Comparison of ENCODE assay signal across 13 cellular contexts in the genomic region with DNA sequence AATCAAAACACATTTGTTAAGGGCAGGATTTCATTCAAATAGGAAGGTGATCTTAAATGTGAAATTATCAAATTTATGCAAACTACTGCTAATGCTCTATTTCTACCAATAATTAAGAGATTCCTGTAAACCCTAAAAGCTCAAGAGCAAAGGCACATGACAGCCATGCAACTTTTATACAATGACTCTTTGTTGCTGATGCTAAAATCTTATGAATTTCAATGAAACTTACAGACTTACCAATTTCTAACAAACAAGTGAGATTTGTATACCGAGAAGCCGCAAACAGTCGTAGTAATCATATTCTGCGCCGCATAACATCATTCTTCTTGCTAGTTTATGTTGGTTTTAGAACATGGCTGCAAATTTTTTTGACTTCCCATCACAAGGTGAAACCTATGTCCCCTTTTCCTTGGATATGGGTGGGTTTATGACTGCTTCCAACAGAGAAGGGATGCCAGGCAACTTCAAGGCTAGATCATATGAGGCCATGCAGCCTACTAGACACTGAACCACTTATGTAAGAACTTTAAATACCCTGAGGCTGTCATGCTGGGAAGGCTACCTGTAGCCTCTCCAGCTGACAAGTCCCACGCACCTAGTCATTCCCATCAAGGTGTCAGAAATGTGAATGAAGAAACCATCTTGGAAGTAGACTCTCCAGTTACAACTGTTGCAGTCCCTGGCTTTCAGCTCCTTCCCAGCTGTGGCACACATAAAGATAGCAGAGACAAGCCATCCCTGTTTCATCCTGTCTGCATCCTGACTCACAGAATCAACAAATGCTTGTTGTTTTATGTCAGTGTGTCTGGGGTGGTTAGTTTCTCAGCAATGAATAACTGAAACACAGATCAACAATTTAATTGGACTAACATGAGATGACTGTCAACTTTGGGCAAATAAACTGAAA. TPM values are rescaled to one million over a fixed set of nuclear protein-coding genes. Genes with fewer than 3 reads are reported as not detected.
DNase-seq lines count a peak whose midpoint lies in the region; ATAC-seq, FAIRE-seq and TF ChIP-seq lines count a peak whose summit lies in the region.
"Had no signal": no experiment of that assay in that cellular context is flagged by ENCODE, and none has a peak within 500 bp of the region (broad histone marks: within the 10 kb centered on the region; RNA-seq: fewer than 3 reads in every experiment).

No MANE protein-coding gene starts in this region.

- no peak overlapping the region for H3K9ac ChIP-seq in astrocyte (ENCODE audit: low read length)

- CTCF ChIA-PET in A549 (lab: Yijun Ruan, JAX), result no interaction called here
- CTCF ChIA-PET in HEK293 (lab: Yijun Ruan, JAX), result no interaction called here
- CTCF ChIA-PET in activated CD4-positive, alpha-beta T cell treated with anti-CD3 and anti-CD28 coated beads, Interleukin-2, amount 10 ng/mL, durations not matched to agents 7 days and 5 days (lab: Charles Lee), result interaction anchor here (1.7 kb wide), 1 partner anchor 23 kb away, joined by 4 read pairs; no protein-coding TSS in a partner anchor
- CTCF ChIA-PET in PC-9 (lab: Charles Lee), result interaction anchor here (0.6 kb wide), 1 partner anchor 813 kb away, joined by 3 read pairs; no protein-coding TSS in a partner anchor

- no peak overlapping the region for H3K4me3 Mint-ChIP-seq in astrocyte (ENCODE audit: unreplicated experiment)
- no peak overlapping the region for H3K4me3 Mint-ChIP-seq in activated CD4-positive, alpha-beta T cell treated with anti-CD3 and anti-CD28 coated beads, Interleukin-2, amount 10 ng/mL, durations not matched to agents 7 days and 5 days
- H3K4me3 Mint-ChIP-seq: activated T-cell treated with anti-CD3 and anti-CD28 coated beads, Interleukin-2, amount 50 U/mL, for 72 hours had no signal

- FAIRE-seq in A549 (lab: Jason Lieb, UNC), result no peak
- no peak for FAIRE-seq in astrocyte (lab: Jason Lieb, UNC)
- FAIRE-seq: endometrium had no signal

- H3K27me3 ChIP-seq in astrocyte (ENCODE audit: insufficient read depth, low read length) (no peaks in the 10 kb centered on the region), PC-9 (ENCODE audit: insufficient read depth, low read depth) (no peaks in the 10 kb centered on the region)
- H3K27me3 ChIP-seq: vagina had no signal

- peak; percentile 39 to 64; a peak in 3 of 6 replicates for ATAC-seq in A549
- ATAC-seq: activated T-cell treated with anti-CD3 and anti-CD28 coated beads, Interleukin-2, amount 50 U/mL, for 72 hours had no signal

- H3K36me3 ChIP-seq in HEK293 (ENCODE audit: control insufficient read depth in 2 of 2, insufficient read depth in 1 of 2, low read length in 2 of 2) (no peaks in the 10 kb centered on the region), astrocyte (ENCODE audit: insufficient read depth, low read length) (no peaks in the 10 kb centered on the region), PC-9 (ENCODE audit: low read depth) (peaks cover 12% of the 10 kb centered on the region; the same call in 1 of the 2 replicates)
- H3K36me3 ChIP-seq: vagina had no signal

- WGBS in A549 (ENCODE audit: missing lambda C conversion rate), result 92% methylated on average over 6 of the region's 6 CpGs

- peaks cover 8% of the 10 kb centered on the region for H3K4me1 Mint-ChIP-seq in astrocyte (ENCODE audit: low read depth, unreplicated experiment)
- peaks cover 9% of the 10 kb centered on the region for H3K4me1 Mint-ChIP-seq in activated CD4-positive, alpha-beta T cell treated with anti-CD3 and anti-CD28 coated beads, Interleukin-2, amount 10 ng/mL, durations not matched to agents 7 days and 5 days

- no peak for TF ChIP-seq POLR2A in A549 (IDR thresholded peaks at IDR 0.05; ENCODE audit: low read length)

- BruUV-seq in PC-9 (replicated peaks; lab: Mats Ljungman, UMichigan), result no TSS peak

- DNase-seq in A549 (ENCODE audit: low read depth in 1 of 2, low spot score in 1 of 2) (peak; percentile 2 to 19), astrocyte (ENCODE audit: low read depth) (peak; percentile 9), inferior parietal cortex (ENCODE audit: extremely low spot score) (peak; percentile 17), T1000 (lab: John Stamatoyannopoulos, UW) (no peak), PC-9 (no peak)
- DNase-seq in activated CD8-positive, alpha-beta memory T cell treated with anti-CD3 and anti-CD28 coated beads for 24 hours, result no peak
- DNase-seq in activated CD4-positive, alpha-beta T cell treated with anti-CD3 and anti-CD28 coated beads, Interleukin-2, amount 10 ng/mL, durations not matched to agents 7 days and 5 days, result no peak
- DNase-seq: activated T-cell treated with anti-CD3 and anti-CD28 coated beads, Interleukin-2, amount 50 U/mL, for 72 hours; NCI-H1436 treated with DMSO at 0.1 percent for 48 hours; NCI-H748 treated with DMSO at 0.1 percent for 48 hours had no signal

- H3F3A ChIP-seq in PC-9 (ENCODE audit: insufficient read depth, low read depth), result peaks cover 12% of the 10 kb centered on the region; the same call in 1 of the 2 replicates

- H3K27ac ChIP-seq in A549 (no peak overlapping the region), HEK293 (ENCODE audit: extremely low read depth, low read depth, low read length) (no peak overlapping the region), astrocyte (ENCODE audit: low read depth, low read length) (no peak overlapping the region), PC-9 (no peak overlapping the region)
- H3K27ac ChIP-seq: vagina had no signal

- intact Hi-C loops in PC-9 (cut with micrococcal nuclease; ENCODE audit: unreplicated experiment), result no loop called here

- no peaks in the 10 kb centered on the region for H3K9me2 ChIP-seq in PC-9 (ENCODE audit: insufficient read depth)

- H3K9me3 ChIP-seq in A549 (no peaks in the 10 kb centered on the region), HEK293 (ENCODE audit: control insufficient read depth, insufficient read depth, low read depth, low read length) (no peaks in the 10 kb centered on the region), astrocyte (ENCODE audit: insufficient read depth, low read depth, low read length) (no peaks in the 10 kb centered on the region), PC-9 (ENCODE audit: insufficient read depth, low read depth) (no peaks in the 10 kb centered on the region)
- H3K9me3 ChIP-seq: vagina had no signal

- peaks cover 14% of the 10 kb centered on the region for H3K4me1 ChIP-seq in A549
- peaks cover 5% of the 10 kb centered on the region; the same call in 1 of the 2 replicates for H3K4me1 ChIP-seq in HEK293 (ENCODE audit: control insufficient read depth, insufficient read depth, low read length)
- peaks cover 5% of the 10 kb centered on the region for H3K4me1 ChIP-seq in astrocyte (ENCODE audit: insufficient read depth, low read length)
- H3K4me1 ChIP-seq in PC-9 (replicated peaks; ENCODE audit: insufficient read depth), result peaks cover 5% of the 10 kb centered on the region
- H3K4me1 ChIP-seq: vagina had no signal

- H2AFZ ChIP-seq in astrocyte (ENCODE audit: low read depth, low read length) (no peak overlapping the region), PC-9 (no peak overlapping the region)

- H3K4me2 ChIP-seq in A549, result peak overlapping the region; percentile 18; the same call in 1 of the 3 replicates
- no peak overlapping the region for H3K4me2 ChIP-seq in astrocyte (ENCODE audit: low read length)
- no peak overlapping the region for H3K4me2 ChIP-seq in PC-9

- H3K9me3 Mint-ChIP-seq in astrocyte (ENCODE audit: unreplicated experiment), result no peaks in the 10 kb centered on the region
- H3K9me3 Mint-ChIP-seq in activated CD4-positive, alpha-beta T cell treated with anti-CD3 and anti-CD28 coated beads, Interleukin-2, amount 10 ng/mL, durations not matched to agents 7 days and 5 days, result no peaks in the 10 kb centered on the region

- H3K79me2 ChIP-seq in astrocyte (ENCODE audit: insufficient read depth, low read length), result no peaks in the 10 kb centered on the region
- no peaks in the 10 kb centered on the region for H3K79me2 ChIP-seq in PC-9 (ENCODE audit: low read depth)

- no peak for TF ChIP-seq EP300 in A549 (IDR thresholded peaks at IDR 0.05)

- H3K27me3 Mint-ChIP-seq in astrocyte (ENCODE audit: low read depth, unreplicated experiment), result no peaks in the 10 kb centered on the region
- H3K27me3 Mint-ChIP-seq in activated CD4-positive, alpha-beta T cell treated with anti-CD3 and anti-CD28 coated beads, Interleukin-2, amount 10 ng/mL, durations not matched to agents 7 days and 5 days, result no peaks in the 10 kb centered on the region

- TF ChIP-seq CTCF in A549 (IDR thresholded peaks at IDR 0.05) (no peak), HEK293 (tag by site-specific recombination; IDR thresholded peaks at IDR 0.05) (no peak), astrocyte (IDR thresholded peaks at IDR 0.05; ENCODE audit: insufficient read depth, low read depth, low read length) (no peak), PC-9 (conservative IDR thresholded peaks at IDR 0.05) (no peak)

- H3K4me3 ChIP-seq in A549 (no peak overlapping the region), HEK293 (ENCODE audit: low read depth, low read length) (no peak overlapping the region), astrocyte (ENCODE audit: insufficient read depth, low read depth, low read length) (no peak overlapping the region), PC-9 (no peak overlapping the region)
- H3K4me3 ChIP-seq: vagina had no signal

- H3K27ac Mint-ChIP-seq in astrocyte (ENCODE audit: unreplicated experiment), result no peak overlapping the region
- H3K27ac Mint-ChIP-seq in activated CD4-positive, alpha-beta T cell treated with anti-CD3 and anti-CD28 coated beads, Interleukin-2, amount 10 ng/mL, durations not matched to agents 7 days and 5 days, result no peak overlapping the region
- H3K27ac Mint-ChIP-seq: activated T-cell treated with anti-CD3 and anti-CD28 coated beads, Interleukin-2, amount 50 U/mL, for 72 hours had no signal

- peaks cover 8% of the 10 kb centered on the region for H3K36me3 Mint-ChIP-seq in astrocyte (ENCODE audit: low read depth, unreplicated experiment)
- H3K36me3 Mint-ChIP-seq in activated CD4-positive, alpha-beta T cell treated with anti-CD3 and anti-CD28 coated beads, Interleukin-2, amount 10 ng/mL, durations not matched to agents 7 days and 5 days (ENCODE audit: low read depth), result peaks cover 20% of the 10 kb centered on the region

- no peak for TF ChIP-seq RAD21 in A549 (conservative IDR thresholded peaks at IDR 0.05 in 1 of 2, IDR thresholded peaks at IDR 0.05 in 1 of 2)

- POLR2A ChIA-PET in A549 (lab: Yijun Ruan, JAX), result no interaction called here
- POLR2A ChIA-PET in HEK293 (lab: Yijun Ruan, JAX), result no interaction called here
- POLR2A ChIA-PET in activated CD4-positive, alpha-beta T cell treated with anti-CD3 and anti-CD28 coated beads, Interleukin-2, amount 10 ng/mL, durations not matched to agents 7 days and 5 days (lab: Charles Lee), result no interaction called here
- POLR2A ChIA-PET in PC-9 (lab: Charles Lee; ENCODE audit: unreplicated experiment), result no interaction called here

- H4K20me1 ChIP-seq in astrocyte (ENCODE audit: insufficient read depth, low read length), result no peaks in the 10 kb centered on the region
- no peaks in the 10 kb centered on the region for H4K20me1 ChIP-seq in PC-9 (ENCODE audit: insufficient read depth)

RNA-seq across cellular contexts. Expression of a gene that starts 42.0 kb away (rescaled TPM):
- polyA plus RNA-seq in A549 (2011; rRNA removed) (6.3 and 6.8 TPM in 2 replicates), A549 (2017; fragmentation: RNase III; extraction: RNeasy Plus Mini Kit Qiagen cat#74134 plus additional on column Dnase treatment) (2.7 to 3.3 TPM (median 2.7 TPM) in 3 replicates)
- 1.8 and 2.1 TPM in 2 replicates for polyA plus RNA-seq in A549 (2012; cell fraction: cytosol; rRNA removed)
- polyA plus RNA-seq in A549 (2012; cell fraction: nucleus; rRNA removed), result 1.2 and 1.6 TPM in 2 replicates
- 6.4 and 7.9 TPM in 2 replicates for polyA minus RNA-seq in A549 (2011; rRNA and poly(A)+ RNA removed)
- total RNA-seq in astrocyte (7.7 and 8.7 TPM in 2 replicates), PC-9 (2021) (7.0 and 7.1 TPM in 2 replicates)
- 1 to 10 TPM; 7.6 to 9.5 TPM for total RNA-seq in activated CD4-positive, alpha-beta T cell treated with anti-CD3 and anti-CD28 coated beads, Interleukin-2, amount 10 ng/mL, durations not matched to agents 7 days and 5 days

RNA-seq across cellular contexts. Expression of a gene that starts 43.3 kb away (rescaled TPM):
- polyA plus RNA-seq in A549 (2011; rRNA removed) (161 and 192 TPM in 2 replicates), A549 (2017; fragmentation: RNase III; extraction: RNeasy Plus Mini Kit Qiagen cat#74134 plus additional on column Dnase treatment) (110 to 120 TPM (median 117 TPM) in 3 replicates)
- 92.9 and 94.6 TPM in 2 replicates for polyA plus RNA-seq in A549 (2012; cell fraction: cytosol; rRNA removed)
- 34.2 and 50.6 TPM in 2 replicates for polyA plus RNA-seq in A549 (2012; cell fraction: nucleus; rRNA removed)
- 30.3 and 31.6 TPM in 2 replicates for polyA minus RNA-seq in A549 (2011; rRNA and poly(A)+ RNA removed)
- total RNA-seq in astrocyte (106 and 118 TPM in 2 replicates), PC-9 (2021) (104 and 119 TPM in 2 replicates)
- total RNA-seq in activated CD4-positive, alpha-beta T cell treated with anti-CD3 and anti-CD28 coated beads, Interleukin-2, amount 10 ng/mL, durations not matched to agents 7 days and 5 days, result 100 to 1,000 TPM; 142 to 169 TPM

Comparison
In these comparisons a context has a peak if more than half of its experiments do, and no peak if none do; other contexts are left out.
1. DNase-seq: peak in A549 (2 of 2), astrocyte (single experiment) and inferior parietal cortex (single experiment); none in activated CD8-positive, alpha-beta memory T cell treated with anti-CD3 and anti-CD28 coated beads for 24 hours (single experiment), T1000 (single experiment), activated CD4-positive, alpha-beta T cell treated with anti-CD3 and anti-CD28 coated beads, Interleukin-2, amount 10 ng/mL, durations not matched to agents 7 days and 5 days (single experiment) and PC-9 (0 of 2).
2. CTCF ChIA-PET loops: an anchor here in activated CD4-positive, alpha-beta T cell treated with anti-CD3 and anti-CD28 coated beads, Interleukin-2, amount 10 ng/mL, durations not matched to agents 7 days and 5 days (1.7 kb wide) and PC-9 (0.6 kb wide); none called in A549 and HEK293.